In the genomic region with DNA sequence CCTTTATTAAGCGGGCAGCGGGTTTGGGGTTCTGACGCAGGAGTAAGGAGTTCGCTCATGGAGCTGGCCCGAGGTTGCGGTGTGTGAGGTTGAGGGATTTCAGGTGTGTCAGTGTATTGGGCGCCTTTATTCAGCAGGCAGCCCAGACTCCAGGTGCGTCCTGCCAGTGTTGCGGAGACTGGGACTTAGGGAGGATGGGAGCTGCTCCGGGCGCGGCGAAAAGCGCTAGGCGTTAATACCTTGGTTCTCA, we compare ENCODE assay signal across 9 cellular contexts. TPM values are rescaled to one million over a fixed set of nuclear protein-coding genes. Genes with fewer than 3 reads are reported as not detected.
A peak's percentile ranks its signal among the peaks of the same experiment; 100 is the strongest.
DNase-seq lines count a peak whose midpoint lies in the region; ATAC-seq and TF ChIP-seq lines count a peak whose summit lies in the region.
"Had no signal": no experiment of that assay in that cellular context is flagged by ENCODE, and none has a peak within 500 bp of the region (broad histone marks: within the 10 kb centered on the region; RNA-seq: fewer than 3 reads in every experiment).

No MANE protein-coding gene starts in this region.

- intact Hi-C loops in CD14-positive monocyte (cut with micrococcal nuclease) (loop anchor here (2.0 kb wide), 3 partner anchors 28 to 100 kb away; a partner anchor contains a TSS), dorsolateral prefrontal cortex (cut with DNase I) (loop anchor here in 1 of 2 donors (2.0 kb wide), 1 partner anchor 30 kb away; a partner anchor contains a TSS)

- H3K27me3 ChIP-seq in MG63, result no peaks in the 10 kb centered on the region
- no peaks in the 10 kb centered on the region for H3K27me3 ChIP-seq in dorsolateral prefrontal cortex

- peak overlapping the region; percentile 87 to 95 (median 94) for H3K27ac Mint-ChIP-seq in CD14-positive monocyte
- H3K27ac Mint-ChIP-seq in nephron progenitor cell, result peak overlapping the region; percentile 100

- no peaks in the 10 kb centered on the region for H3K9me3 ChIP-seq in MG63

- peak overlapping the region in 51 of 59 donors; percentile 0 to 95 (median 86) for H3K27ac ChIP-seq in dorsolateral prefrontal cortex

- TF ChIP-seq CTCF in CD14-positive monocyte (IDR thresholded peaks at IDR 0.05), result no peak
- no peak for TF ChIP-seq CTCF in dorsolateral prefrontal cortex (IDR thresholded peaks at IDR 0.05 in 54 of 56, conservative IDR thresholded peaks at IDR 0.05 in 2 of 56; ENCODE audit: low read depth in 1 of 56, partially characterized antibody in 56 of 56)
- no peak for TF ChIP-seq CTCF in nephron progenitor cell (IDR thresholded peaks at IDR 0.05)

- H3K36me3 Mint-ChIP-seq in CD14-positive monocyte, result peaks cover 27 to 41% of the 10 kb centered on the region in 2 donors
- peaks cover 10% of the 10 kb centered on the region for H3K36me3 Mint-ChIP-seq in nephron progenitor cell (ENCODE audit: low read depth)

- H3K27me3 Mint-ChIP-seq in CD14-positive monocyte (ENCODE audit: low read depth in 3 of 3), result peaks cover 0 to 4% (median 0%) of the 10 kb centered on the region in 3 donors
- H3K27me3 Mint-ChIP-seq in nephron progenitor cell (ENCODE audit: low read depth, poor library complexity), result peaks cover 5% of the 10 kb centered on the region

- no peak for ATAC-seq in GM19395 (IDR thresholded peaks at IDR 0.05; ENCODE audit: unreplicated experiment)

- peaks cover 0 to 8% (median 0%) of the 10 kb centered on the region in 7 donors for H3K9me3 Mint-ChIP-seq in CD14-positive monocyte
- peaks cover 3% of the 10 kb centered on the region for H3K9me3 Mint-ChIP-seq in nephron progenitor cell

- H3K4me3 ChIP-seq in MG63, result peak overlapping the region; percentile 94
- peak overlapping the region; percentile 59 to 92 (median 77) for H3K4me3 ChIP-seq in dorsolateral prefrontal cortex

- peaks cover 28% of the 10 kb centered on the region for H3K4me1 Mint-ChIP-seq in CD14-positive monocyte
- peaks cover 20% of the 10 kb centered on the region for H3K4me1 Mint-ChIP-seq in nephron progenitor cell

- H3K4me3 Mint-ChIP-seq in CD14-positive monocyte, result peak overlapping the region; percentile 93 to 95
- peak overlapping the region; percentile 100 for H3K4me3 Mint-ChIP-seq in nephron progenitor cell

- DNase-seq in CD14-positive monocyte (ENCODE audit: low spot score), result no peak
- no peak for DNase-seq in MG63
- no peak for DNase-seq in dorsolateral prefrontal cortex
- no peak for DNase-seq in nephron progenitor cell
- DNase-seq in DMS114 treated with DMSO at 0.1 percent for 48 hours (lab: John Stamatoyannopoulos, UW; ENCODE audit: unreplicated experiment), result no peak
- no peak for DNase-seq in NCI-H1092 (lab: John Stamatoyannopoulos, UW)
- DNase-seq in anterior cingulate cortex (lab: John Stamatoyannopoulos, UW), result no peak

- peaks cover 36% of the 10 kb centered on the region for H3K36me3 ChIP-seq in MG63

RNA-seq across cellular contexts. Expression of a gene that starts 0.8 kb away (rescaled TPM):
- 100 to 1,000 TPM; 627 to 708 TPM for polyA plus RNA-seq in CD14-positive monocyte
- 562 and 599 TPM in 2 replicates for total RNA-seq in MG63 (2014; rRNA removed; shearing (Covaris generic); ENCODE audit: low replicate concordance)
- 100 to 1,000 TPM; 215 to 431 (median 280) TPM for total RNA-seq in dorsolateral prefrontal cortex

RNA-seq across cellular contexts. Expression of a gene that starts 10.1 kb away (rescaled TPM):
- polyA plus RNA-seq in CD14-positive monocyte, result 1 to 10 TPM; 1.9 to 2.4 TPM
- total RNA-seq in MG63 (2014; rRNA removed; shearing (Covaris generic); ENCODE audit: low replicate concordance), result 3.6 and 5.8 TPM in 2 replicates
- total RNA-seq in dorsolateral prefrontal cortex, result 10 to 100 TPM; 20.4 to 80.3 (median 55.4) TPM

RNA-seq across cellular contexts. Expression of a gene that starts 10.6 kb away (rescaled TPM):
- 10 to 100 TPM; 78.6 to 82.7 TPM for polyA plus RNA-seq in CD14-positive monocyte
- total RNA-seq in MG63 (2014; rRNA removed; shearing (Covaris generic); ENCODE audit: low replicate concordance), result 21.8 and 75.4 TPM in 2 replicates
- total RNA-seq in dorsolateral prefrontal cortex, result 10 to 100 TPM; 42.0 to 91.5 (median 69.5) TPM

RNA-seq across cellular contexts. Expression of a gene that starts 29.1 kb away (rescaled TPM):
- 10 to 100 TPM; 12.1 to 13.8 TPM for polyA plus RNA-seq in CD14-positive monocyte
- total RNA-seq in MG63 (2014; rRNA removed; shearing (Covaris generic); ENCODE audit: low replicate concordance), result 45.3 and 79.2 TPM in 2 replicates
- total RNA-seq in dorsolateral prefrontal cortex, result 100 to 1,000 TPM in 10 of 120 experiments, 10 to 100 TPM in 110; 64.2 to 132 (median 86.5) TPM

RNA-seq across cellular contexts. Expression of a gene that starts 29.6 kb away (rescaled TPM):
- not detected for polyA plus RNA-seq in CD14-positive monocyte
- not detected in 2 replicates for total RNA-seq in MG63 (2014; rRNA removed; shearing (Covaris generic); ENCODE audit: low replicate concordance)
- total RNA-seq in dorsolateral prefrontal cortex, result not detected
- total RNA-seq: glomerular endothelial cell had no signal
